ENCODE assay signal across 17 cellular contexts in genomic region chr18:59180150-59180845, GRCh38. TPM values are rescaled to one million over a fixed set of nuclear protein-coding genes. Genes with fewer than 3 reads are reported as not detected.
DNase-seq lines count a peak whose midpoint lies in the region; ATAC-seq and TF ChIP-seq lines count a peak whose summit lies in the region.
"Had no signal": no experiment of that assay in that cellular context is flagged by ENCODE, and none has a peak within 500 bp of the region (broad histone marks: within the 10 kb centered on the region; RNA-seq: fewer than 3 reads in every experiment).

No MANE protein-coding gene starts in this region.

- peak overlapping the region; percentile 16 for H2AFZ ChIP-seq in fibroblast of lung (ENCODE audit: low read length)

- H3K27ac ChIP-seq in SK-N-MC: peak overlapping the region; percentile 96
- H3K27ac ChIP-seq in fibroblast of lung (ENCODE audit: insufficient read depth, low read length): no peak overlapping the region
- H3K27ac ChIP-seq: ovary, vagina had no signal

- H3K9me3 Mint-ChIP-seq in stimulated activated effector memory CD8-positive, alpha-beta T cell treated with anti-CD3 and anti-CD28 coated beads, Interleukin-12 subunit alpha, Interleukin-12 subunit beta, amount 100 ng/mL, for 72 hours: no peaks in the 10 kb centered on the region
- H3K9me3 Mint-ChIP-seq in stimulated activated naive CD8-positive, alpha-beta T cell treated with anti-CD3 and anti-CD28 coated beads, Interleukin-15, amount 100 ng/mL, for 72 hours: no peaks in the 10 kb centered on the region
- H3K9me3 Mint-ChIP-seq: activated naive CD4-positive, alpha-beta T cell treated with anti-CD3 and anti-CD28 coated beads for 36 hours; stimulated activated naive CD8-positive, alpha-beta T cell treated with anti-CD3 and anti-CD28 coated beads, Interleukin-15, Interleukin-2, amounts not matched to agents 100 ng/mL and 50 ng/mL, for 24 hours had no signal

- no peak overlapping the region for H3K4me3 Mint-ChIP-seq in stimulated activated effector memory CD8-positive, alpha-beta T cell treated with anti-CD3 and anti-CD28 coated beads, Interleukin-12 subunit alpha, Interleukin-12 subunit beta, amount 100 ng/mL, for 72 hours
- H3K4me3 Mint-ChIP-seq in stimulated activated naive CD8-positive, alpha-beta T cell treated with anti-CD3 and anti-CD28 coated beads, Interleukin-15, amount 100 ng/mL, for 72 hours: no peak overlapping the region
- H3K4me3 Mint-ChIP-seq: activated naive CD4-positive, alpha-beta T cell treated with anti-CD3 and anti-CD28 coated beads for 36 hours; mesothelial cell of epicardium; stimulated activated naive CD8-positive, alpha-beta T cell treated with anti-CD3 and anti-CD28 coated beads, Interleukin-15, Interleukin-2, amounts not matched to agents 100 ng/mL and 50 ng/mL, for 24 hours; T-helper 17 cell had no signal

- H3K9ac ChIP-seq in SK-N-MC (ENCODE audit: insufficient read length): peak overlapping the region; percentile 45
- H3K9ac ChIP-seq in fibroblast of lung (ENCODE audit: insufficient read depth, low read length): no peak overlapping the region

- H3K27ac Mint-ChIP-seq in stimulated activated effector memory CD8-positive, alpha-beta T cell treated with anti-CD3 and anti-CD28 coated beads, Interleukin-12 subunit alpha, Interleukin-12 subunit beta, amount 100 ng/mL, for 72 hours: no peak overlapping the region
- no peak overlapping the region for H3K27ac Mint-ChIP-seq in stimulated activated naive CD8-positive, alpha-beta T cell treated with anti-CD3 and anti-CD28 coated beads, Interleukin-15, amount 100 ng/mL, for 72 hours
- H3K27ac Mint-ChIP-seq: activated naive CD4-positive, alpha-beta T cell treated with anti-CD3 and anti-CD28 coated beads for 36 hours; mesothelial cell of epicardium; stimulated activated naive CD8-positive, alpha-beta T cell treated with anti-CD3 and anti-CD28 coated beads, Interleukin-15, Interleukin-2, amounts not matched to agents 100 ng/mL and 50 ng/mL, for 24 hours; T-helper 17 cell had no signal

- ATAC-seq in stimulated activated effector memory CD8-positive, alpha-beta T cell treated with anti-CD3 and anti-CD28 coated beads, Interleukin-12 subunit alpha, Interleukin-12 subunit beta, amount 100 ng/mL, for 72 hours: peak; percentile 19
- no peak for ATAC-seq in stimulated activated naive CD8-positive, alpha-beta T cell treated with anti-CD3 and anti-CD28 coated beads, Interleukin-15, amount 100 ng/mL, for 72 hours
- ATAC-seq: T-helper 17 cell had no signal

- H3K4me1 ChIP-seq in fibroblast of lung (ENCODE audit: control insufficient read depth, extremely low read depth, insufficient read depth, low read length): no peaks in the 10 kb centered on the region
- H3K4me1 ChIP-seq: vagina had no signal

- no peak overlapping the region for H3K4me2 ChIP-seq in fibroblast of lung (ENCODE audit: extremely low read depth, insufficient read depth, low read length)

- peaks cover 19% of the 10 kb centered on the region for H3K27me3 Mint-ChIP-seq in stimulated activated naive CD8-positive, alpha-beta T cell treated with anti-CD3 and anti-CD28 coated beads, Interleukin-15, amount 100 ng/mL, for 72 hours

- H3K79me2 ChIP-seq in fibroblast of lung (ENCODE audit: control insufficient read depth, insufficient read depth, low read length): no peaks in the 10 kb centered on the region

- no peaks in the 10 kb centered on the region for H3K36me3 ChIP-seq in SK-N-MC (ENCODE audit: insufficient read depth, low read length)
- H3K36me3 ChIP-seq in fibroblast of lung (ENCODE audit: control insufficient read depth, insufficient read depth, low read length): no peaks in the 10 kb centered on the region
- H3K36me3 ChIP-seq: ovary, vagina had no signal

- H3K4me3 ChIP-seq in SK-N-MC (peak overlapping the region; percentile 60), fibroblast of lung (replicated peaks in 1 of 4; ENCODE audit: control extremely low read depth in 1 of 4, insufficient read depth in 1 of 4, low read depth in 3 of 4, low read length in 4 of 4) (no peak overlapping the region)
- H3K4me3 ChIP-seq: ovary, vagina had no signal

- no peaks in the 10 kb centered on the region for H3K4me1 Mint-ChIP-seq in stimulated activated effector memory CD8-positive, alpha-beta T cell treated with anti-CD3 and anti-CD28 coated beads, Interleukin-12 subunit alpha, Interleukin-12 subunit beta, amount 100 ng/mL, for 72 hours
- H3K4me1 Mint-ChIP-seq in stimulated activated naive CD8-positive, alpha-beta T cell treated with anti-CD3 and anti-CD28 coated beads, Interleukin-15, amount 100 ng/mL, for 72 hours: no peaks in the 10 kb centered on the region
- H3K4me1 Mint-ChIP-seq: T-helper 17 cell had no signal

- no peaks in the 10 kb centered on the region for H3K27me3 ChIP-seq in fibroblast of lung (ENCODE audit: control insufficient read depth, insufficient read depth, low read length)
- H3K27me3 ChIP-seq: ovary, vagina had no signal

- H4K20me1 ChIP-seq in fibroblast of lung (ENCODE audit: control insufficient read depth, extremely low read depth, insufficient read depth, low read length): no peaks in the 10 kb centered on the region

- H3K9me3 ChIP-seq in SK-N-MC (ENCODE audit: low read depth, low read length) (no peaks in the 10 kb centered on the region), fibroblast of lung (ENCODE audit: control insufficient read depth, insufficient read depth, low read depth, low read length) (no peaks in the 10 kb centered on the region)
- H3K9me3 ChIP-seq: ovary, vagina had no signal

- H3K36me3 Mint-ChIP-seq in stimulated activated effector memory CD8-positive, alpha-beta T cell treated with anti-CD3 and anti-CD28 coated beads, Interleukin-12 subunit alpha, Interleukin-12 subunit beta, amount 100 ng/mL, for 72 hours: no peaks in the 10 kb centered on the region
- H3K36me3 Mint-ChIP-seq: mesothelial cell of epicardium had no signal

- no peak for TF ChIP-seq CTCF in fibroblast of lung (conservative IDR thresholded peaks at IDR 0.05 in 1 of 2, IDR thresholded peaks at IDR 0.05 in 1 of 2; ENCODE audit: low read depth in 1 of 2, low read length in 2 of 2)

- DNase-seq in ELR (ENCODE audit: low read depth) (peak; percentile 37), SK-N-MC (ENCODE audit: low read depth, low spot score) (peak; percentile 87), fibroblast of lung (ENCODE audit: low read depth in 2 of 2) (peak; percentile 58 to 61), NCI-H774 (lab: John Stamatoyannopoulos, UW) (no peak), NCI-H128 (lab: John Stamatoyannopoulos, UW; ENCODE audit: unreplicated experiment) (no peak)
- no peak for DNase-seq in stimulated activated effector memory CD8-positive, alpha-beta T cell treated with anti-CD3 and anti-CD28 coated beads, Interleukin-12 subunit alpha, Interleukin-12 subunit beta, amount 100 ng/mL, for 72 hours (ENCODE audit: low spot score in 2 of 2)
- no peak for DNase-seq in stimulated activated naive CD8-positive, alpha-beta T cell treated with anti-CD3 and anti-CD28 coated beads, Interleukin-15, amount 100 ng/mL, for 72 hours
- DNase-seq: activated naive CD4-positive, alpha-beta T cell treated with anti-CD3 and anti-CD28 coated beads for 36 hours; caudate nucleus; NCI-H2107; ovary; T-helper 17 cell had no signal

RNA-seq across cellular contexts. Expression of gene GRP, which starts 39.7 kb away (rescaled TPM):
- not detected in 2 replicates for total RNA-seq in fibroblast of lung
- not detected in 2 replicates for polyA plus RNA-seq in fibroblast of lung
- polyA plus RNA-seq in fibroblast of lung (2012): not detected in 2 replicates
- polyA minus RNA-seq in fibroblast of lung (ENCODE audit: low replicate concordance): not detected in 2 replicates
- total RNA-seq: activated naive CD4-positive, alpha-beta T cell treated with anti-CD3 and anti-CD28 coated beads for 36 hours; G401; mesothelial cell of epicardium; T-helper 17 cell; vagina had no signal
- polyA plus RNA-seq: keratinocyte, ovary had no signal

RNA-seq across cellular contexts. Expression of gene SEC11C, which starts 40.6 kb away (rescaled TPM):
- 14.4 and 16.3 TPM in 2 replicates for total RNA-seq in fibroblast of lung
- 12.5 and 13.4 TPM in 2 replicates for polyA plus RNA-seq in fibroblast of lung
- polyA plus RNA-seq in fibroblast of lung (2012): 31.0 and 31.2 TPM in 2 replicates
- polyA minus RNA-seq in fibroblast of lung (ENCODE audit: low replicate concordance): 1.6 and 6.0 TPM in 2 replicates

Comparison
In these comparisons a context has a peak if more than half of its experiments do, and no peak if none do; other contexts are left out.
1. DNase-seq: peak in ELR (single experiment), SK-N-MC (single experiment) and fibroblast of lung (2 of 2); none in stimulated activated effector memory CD8-positive, alpha-beta T cell treated with anti-CD3 and anti-CD28 coated beads, Interleukin-12 subunit alpha, Interleukin-12 subunit beta, amount 100 ng/mL, for 72 hours (0 of 2), stimulated activated naive CD8-positive, alpha-beta T cell treated with anti-CD3 and anti-CD28 coated beads, Interleukin-15, amount 100 ng/mL, for 72 hours (0 of 2), NCI-H774 (single experiment) and NCI-H128 (single experiment).